ENCODE assay signal across 3 cellular contexts in the genomic region with DNA sequence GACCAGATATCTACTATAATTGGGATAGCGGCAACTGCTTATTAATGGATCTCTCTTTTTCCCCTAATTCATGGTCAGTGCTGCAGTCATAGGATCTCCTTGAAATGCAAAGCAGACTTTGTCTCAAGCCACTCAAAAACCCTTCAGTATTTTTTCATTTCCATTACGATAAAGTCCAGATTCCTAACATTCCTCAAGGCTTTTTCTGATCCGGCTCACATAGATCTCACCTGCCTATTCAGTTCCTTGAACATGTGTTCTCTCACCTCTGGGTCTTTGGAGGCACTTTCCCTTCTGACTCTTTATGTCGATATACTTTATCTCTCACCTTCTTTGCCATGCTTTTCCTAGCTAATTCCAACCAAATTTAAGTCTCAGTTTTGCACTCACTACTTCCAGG.
TF ChIP-seq lines count a peak whose summit lies in the region.

No MANE protein-coding gene starts in this region.

TF ChIP-seq in GM23338, 12 proteins besides CTCF, POLR2A, EP300 and RAD21 (continues in another document):
- TF ChIP-seq ZNF462 (CRISPR knock-in tag; IDR thresholded peaks at IDR 0.05), result no peak

TF ChIP-seq in WTC11, 78 proteins besides CTCF, POLR2A, EP300 and RAD21:
- TF ChIP-seq, protein P1, sequence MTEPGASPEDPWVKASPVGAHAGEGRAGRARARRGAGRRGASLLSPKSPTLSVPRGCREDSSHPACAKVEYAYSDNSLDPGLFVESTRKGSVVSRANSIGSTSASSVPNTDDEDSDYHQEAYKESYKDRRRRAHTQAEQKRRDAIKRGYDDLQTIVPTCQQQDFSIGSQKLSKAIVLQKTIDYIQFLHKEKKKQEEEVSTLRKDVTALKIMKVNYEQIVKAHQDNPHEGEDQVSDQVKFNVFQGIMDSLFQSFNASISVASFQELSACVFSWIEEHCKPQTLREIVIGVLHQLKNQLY (CRISPR knock-in tag; IDR thresholded peaks at IDR 0.05), result no peak
- TF ChIP-seq RELA (CRISPR knock-in tag; IDR thresholded peaks at IDR 0.05; ENCODE audit: borderline replicate concordance) (no peak), MYBL2 (CRISPR knock-in tag; IDR thresholded peaks at IDR 0.05) (no peak), USF2 (CRISPR knock-in tag; IDR thresholded peaks at IDR 0.05) (no peak), GTF2I (CRISPR knock-in tag; conservative IDR thresholded peaks at IDR 0.05) (no peak), ZNF317 (CRISPR knock-in tag; IDR thresholded peaks at IDR 0.05; ENCODE audit: borderline replicate concordance, low read depth) (no peak), ETV6 (CRISPR knock-in tag; IDR thresholded peaks at IDR 0.05) (no peak), FOXK1 (CRISPR knock-in tag; IDR thresholded peaks at IDR 0.05) (no peak), ARID4B (CRISPR knock-in tag; IDR thresholded peaks at IDR 0.05; ENCODE audit: borderline replicate concordance) (no peak), NR3C1 (CRISPR knock-in tag; conservative IDR thresholded peaks at IDR 0.05; ENCODE audit: low read depth) (no peak), TCF7 (CRISPR knock-in tag; IDR thresholded peaks at IDR 0.05; ENCODE audit: low read depth) (no peak), OVOL2 (CRISPR knock-in tag; IDR thresholded peaks at IDR 0.05; ENCODE audit: borderline replicate concordance) (no peak), ZNF396 (CRISPR knock-in tag; IDR thresholded peaks at IDR 0.05; ENCODE audit: borderline replicate concordance) (no peak), ELF4 (CRISPR knock-in tag; IDR thresholded peaks at IDR 0.05; ENCODE audit: low read depth) (no peak), ATF1 (CRISPR knock-in tag; IDR thresholded peaks at IDR 0.05) (no peak), ZNF671 (CRISPR knock-in tag; IDR thresholded peaks at IDR 0.05) (no peak), NFE2L1 (CRISPR knock-in tag; IDR thresholded peaks at IDR 0.05) (no peak), ZNF423 (CRISPR knock-in tag; IDR thresholded peaks at IDR 0.05) (no peak)
- TF ChIP-seq, protein P2, sequence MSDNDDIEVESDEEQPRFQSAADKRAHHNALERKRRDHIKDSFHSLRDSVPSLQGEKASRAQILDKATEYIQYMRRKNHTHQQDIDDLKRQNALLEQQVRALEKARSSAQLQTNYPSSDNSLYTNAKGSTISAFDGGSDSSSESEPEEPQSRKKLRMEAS (CRISPR knock-in tag; IDR thresholded peaks at IDR 0.05), result no peak

TF ChIP-seq in HepG2, 621 proteins besides CTCF, POLR2A, EP300 and RAD21:
- TF ChIP-seq ZNF652 (CRISPR knock-in tag; IDR thresholded peaks at IDR 0.05; ENCODE audit: borderline replicate concordance, low read depth) (no peak), TRIM24 (CRISPR knock-in tag; IDR thresholded peaks at IDR 0.05) (no peak), ARNT2 (CRISPR knock-in tag; IDR thresholded peaks at IDR 0.05; ENCODE audit: low read depth) (no peak), HES4 (CRISPR knock-in tag; IDR thresholded peaks at IDR 0.05; ENCODE audit: borderline replicate concordance) (no peak), ZKSCAN5 (CRISPR knock-in tag; IDR thresholded peaks at IDR 0.05) (no peak), NAIF1 (CRISPR knock-in tag; IDR thresholded peaks at IDR 0.05; ENCODE audit: borderline replicate concordance) (no peak), HOXA5 (CRISPR knock-in tag; IDR thresholded peaks at IDR 0.05) (no peak), GATA4 (IDR thresholded peaks at IDR 0.05; ENCODE audit: borderline replicate concordance, low read depth) (no peak), GABPB1 (CRISPR knock-in tag; IDR thresholded peaks at IDR 0.05) (no peak), FOXC1 (CRISPR knock-in tag; IDR thresholded peaks at IDR 0.05; ENCODE audit: borderline replicate concordance) (no peak)
- TF ChIP-seq, protein P3, sequence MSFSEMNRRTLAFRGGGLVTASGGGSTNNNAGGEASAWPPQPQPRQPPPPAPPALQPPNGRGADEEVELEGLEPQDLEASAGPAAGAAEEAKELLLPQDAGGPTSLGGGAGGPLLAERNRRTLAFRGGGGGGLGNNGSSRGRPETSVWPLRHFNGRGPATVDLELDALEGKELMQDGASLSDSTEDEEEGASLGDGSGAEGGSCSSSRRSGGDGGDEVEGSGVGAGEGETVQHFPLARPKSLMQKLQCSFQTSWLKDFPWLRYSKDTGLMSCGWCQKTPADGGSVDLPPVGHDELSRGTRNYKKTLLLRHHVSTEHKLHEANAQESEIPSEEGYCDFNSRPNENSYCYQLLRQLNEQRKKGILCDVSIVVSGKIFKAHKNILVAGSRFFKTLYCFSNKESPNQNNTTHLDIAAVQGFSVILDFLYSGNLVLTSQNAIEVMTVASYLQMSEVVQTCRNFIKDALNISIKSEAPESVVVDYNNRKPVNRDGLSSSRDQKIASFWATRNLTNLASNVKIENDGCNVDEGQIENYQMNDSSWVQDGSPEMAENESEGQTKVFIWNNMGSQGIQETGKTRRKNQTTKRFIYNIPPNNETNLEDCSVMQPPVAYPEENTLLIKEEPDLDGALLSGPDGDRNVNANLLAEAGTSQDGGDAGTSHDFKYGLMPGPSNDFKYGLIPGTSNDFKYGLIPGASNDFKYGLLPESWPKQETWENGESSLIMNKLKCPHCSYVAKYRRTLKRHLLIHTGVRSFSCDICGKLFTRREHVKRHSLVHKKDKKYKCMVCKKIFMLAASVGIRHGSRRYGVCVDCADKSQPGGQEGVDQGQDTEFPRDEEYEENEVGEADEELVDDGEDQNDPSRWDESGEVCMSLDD (CRISPR knock-in tag; IDR thresholded peaks at IDR 0.05; ENCODE audit: borderline replicate concordance), result no peak
TF ChIP-seq in HepG2: peak in this region for 0.
